In genomic region chr3:116863842-116864626, GRCh38 we compare ENCODE assay signal across 9 cellular contexts.
DNase-seq lines count a peak whose midpoint lies in the region; ATAC-seq, FAIRE-seq and TF ChIP-seq lines count a peak whose summit lies in the region.
"Had no signal": no experiment of that assay in that cellular context is flagged by ENCODE, and none has a peak within 500 bp of the region (broad histone marks: within the 10 kb centered on the region; RNA-seq: fewer than 3 reads in every experiment).

No MANE protein-coding gene starts in this region.

- H3K27ac Mint-ChIP-seq in GM23338 = no peak overlapping the region
- no peak overlapping the region for H3K27ac Mint-ChIP-seq in brain
- H3K27ac Mint-ChIP-seq in naive thymus-derived CD4-positive, alpha-beta T cell = no peak overlapping the region

- H3K4me1 ChIP-seq in GM23338 (ENCODE audit: insufficient read depth) = peaks cover 25% of the 10 kb centered on the region
- H3K4me1 ChIP-seq in tibial artery = peaks cover 0 to 9% (median 5%) of the 10 kb centered on the region in 4 donors
- H3K4me1 ChIP-seq in naive thymus-derived CD4-positive, alpha-beta T cell (ENCODE audit: control insufficient read depth in 2 of 2, insufficient read depth in 2 of 2, low read length in 2 of 2) = no peaks in the 10 kb centered on the region

- TF ChIP-seq CTCF in D721Med (IDR thresholded peaks at IDR 0.05; ENCODE audit: insufficient read depth, missing control alignments) = peak; percentile 63
- peak; percentile 78 to 87 for TF ChIP-seq CTCF in GM23338 (conservative IDR thresholded peaks at IDR 0.05; ENCODE audit: low read depth in 2 of 2)
- peak; percentile 73 to 74 for TF ChIP-seq CTCF in brain (conservative IDR thresholded peaks at IDR 0.05)
- peak; percentile 57 to 58 for TF ChIP-seq CTCF in tibial artery (IDR thresholded peaks at IDR 0.05)

- H2AFZ ChIP-seq in GM23338 = peak overlapping the region; percentile 67

- DNase-seq in D721Med (ENCODE audit: insufficient read length, low spot score) (no peak), GM23338 (ENCODE audit: low spot score) (peak; percentile 75), NCI-H2081 treated with DMSO at 0.1 percent for 48 hours (lab: John Stamatoyannopoulos, UW) (peak; percentile 46), kidney glomerular epithelial cell (lab: John Stamatoyannopoulos, UW) (peak; percentile 67), tibial artery (no peak), LoVo (ENCODE audit: low spot score) (no peak)
- DNase-seq in naive thymus-derived CD4-positive, alpha-beta T cell = no peak

- H3K4me3 ChIP-seq in GM23338 (peak overlapping the region; percentile 49), tibial artery (peak overlapping the region; percentile 11 to 40)
- no peak overlapping the region for H3K4me3 ChIP-seq in naive thymus-derived CD4-positive, alpha-beta T cell (ENCODE audit: low read length)
- H3K4me3 ChIP-seq: K562 had no signal

- POLR2A ChIA-PET in naive thymus-derived CD4-positive, alpha-beta T cell (lab: Charles Lee) = no interaction called here

- CTCF ChIA-PET in naive thymus-derived CD4-positive, alpha-beta T cell (lab: Charles Lee) = no interaction called here

- H3K9me3 ChIP-seq in tibial artery = no peaks in the 10 kb centered on the region
- H3K9me3 ChIP-seq in naive thymus-derived CD4-positive, alpha-beta T cell (ENCODE audit: control insufficient read depth in 2 of 3, low read length in 3 of 3) = no peaks in the 10 kb centered on the region

- no peak overlapping the region for H3K4me3 Mint-ChIP-seq in GM23338
- H3K4me3 Mint-ChIP-seq in brain = no peak overlapping the region
- no peak overlapping the region for H3K4me3 Mint-ChIP-seq in naive thymus-derived CD4-positive, alpha-beta T cell

- H3K9me3 Mint-ChIP-seq in GM23338 (no peaks in the 10 kb centered on the region), brain (no peaks in the 10 kb centered on the region)
- H3K9me3 Mint-ChIP-seq in naive thymus-derived CD4-positive, alpha-beta T cell = peaks cover 0 to 2% (median 0%) of the 10 kb centered on the region in 11 donors

- H3K27me3 ChIP-seq in GM23338 (ENCODE audit: insufficient read depth) = no peaks in the 10 kb centered on the region
- H3K27me3 ChIP-seq in tibial artery = peaks cover 0 to 14% of the 10 kb centered on the region in 2 donors
- no peaks in the 10 kb centered on the region for H3K27me3 ChIP-seq in naive thymus-derived CD4-positive, alpha-beta T cell (ENCODE audit: control insufficient read depth in 2 of 2, insufficient read depth in 2 of 2, low read length in 2 of 2)

- ATAC-seq in GM23338 = peak; percentile 93
- ATAC-seq in naive thymus-derived CD4-positive, alpha-beta T cell = no peak
- ATAC-seq: K562 had no signal

- H3K4me2 ChIP-seq in GM23338 = peak overlapping the region; percentile 71

- H3K27me3 Mint-ChIP-seq in GM23338 (ENCODE audit: insufficient read depth, low read depth, poor library complexity) (no peaks in the 10 kb centered on the region), brain (peaks cover 2% of the 10 kb centered on the region)
- H3K27me3 Mint-ChIP-seq in naive thymus-derived CD4-positive, alpha-beta T cell = peaks cover 0 to 4% (median 0%) of the 10 kb centered on the region in 5 donors

- H3K36me3 ChIP-seq in GM23338 (ENCODE audit: insufficient read depth) (no peaks in the 10 kb centered on the region), tibial artery (no peaks in the 10 kb centered on the region)
- H3K36me3 ChIP-seq in naive thymus-derived CD4-positive, alpha-beta T cell (ENCODE audit: control insufficient read depth in 2 of 3, insufficient read depth in 3 of 3, low read length in 3 of 3) = no peaks in the 10 kb centered on the region

- no peaks in the 10 kb centered on the region for H3K36me3 Mint-ChIP-seq in GM23338 (ENCODE audit: low read depth)
- no peaks in the 10 kb centered on the region for H3K36me3 Mint-ChIP-seq in brain
- no peaks in the 10 kb centered on the region for H3K36me3 Mint-ChIP-seq in naive thymus-derived CD4-positive, alpha-beta T cell

- H3K4me1 Mint-ChIP-seq in GM23338 (peaks cover 11% of the 10 kb centered on the region), brain (no peaks in the 10 kb centered on the region)
- H3K4me1 Mint-ChIP-seq in naive thymus-derived CD4-positive, alpha-beta T cell = no peaks in the 10 kb centered on the region

- FAIRE-seq in D721Med (lab: Jason Lieb, UNC) = peak; percentile 92
- FAIRE-seq: K562 had no signal

- no peaks in the 10 kb centered on the region for H3K79me2 ChIP-seq in GM23338 (replicated peaks; ENCODE audit: insufficient read depth)

- 0 out of 2 replicates have a peak, but pooled peaks cover 3% of the 10 kb centered on the region for H3K9me2 ChIP-seq in GM23338 (ENCODE audit: insufficient read depth)

- intact Hi-C loops in tibial artery (cut with DNase I; ENCODE audit: low total_unique reads) = loop anchor here (10.0 kb wide), 1 partner anchor 661 kb away; no protein-coding TSS in a partner anchor
- intact Hi-C loops in naive thymus-derived CD4-positive, alpha-beta T cell (cut with micrococcal nuclease) = no loop called here

- H3K27ac ChIP-seq in GM23338 (ENCODE audit: low read depth) = no peak overlapping the region
- no peak overlapping the region for H3K27ac ChIP-seq in tibial artery
- H3K27ac ChIP-seq in naive thymus-derived CD4-positive, alpha-beta T cell (ENCODE audit: low read depth, low read length) = no peak overlapping the region

- no peaks in the 10 kb centered on the region for H3F3A ChIP-seq in GM23338 (replicated peaks; ENCODE audit: low read depth)

- H4K20me1 ChIP-seq in GM23338 (replicated peaks; ENCODE audit: insufficient read depth) = no peaks in the 10 kb centered on the region

TF ChIP-seq in GM23338, 12 proteins besides CTCF, POLR2A, EP300 and RAD21:
- TF ChIP-seq ZNF331 (CRISPR knock-in tag; IDR thresholded peaks at IDR 0.05; ENCODE audit: low read depth) = no peak
- TF ChIP-seq POLR2AphosphoS5 (IDR thresholded peaks at IDR 0.05; ENCODE audit: low read depth) = peak; percentile 22; the same call in 1 of the 2 replicates

Comparison
In these comparisons a context has a peak if more than half of its experiments do, and no peak if none do; other contexts are left out.
1. DNase-seq: peak in GM23338 (single experiment), NCI-H2081 treated with DMSO at 0.1 percent for 48 hours (single experiment) and kidney glomerular epithelial cell (single experiment); none in D721Med (single experiment), tibial artery (0 of 2), naive thymus-derived CD4-positive, alpha-beta T cell (0 of 9) and LoVo (single experiment).
2. Peak in every context shown above with its lines, with median percentiles within 50 percentile points of each other: CTCF ChIP-seq.